ENCODE assay signal across 8 cellular contexts in the genomic region with DNA sequence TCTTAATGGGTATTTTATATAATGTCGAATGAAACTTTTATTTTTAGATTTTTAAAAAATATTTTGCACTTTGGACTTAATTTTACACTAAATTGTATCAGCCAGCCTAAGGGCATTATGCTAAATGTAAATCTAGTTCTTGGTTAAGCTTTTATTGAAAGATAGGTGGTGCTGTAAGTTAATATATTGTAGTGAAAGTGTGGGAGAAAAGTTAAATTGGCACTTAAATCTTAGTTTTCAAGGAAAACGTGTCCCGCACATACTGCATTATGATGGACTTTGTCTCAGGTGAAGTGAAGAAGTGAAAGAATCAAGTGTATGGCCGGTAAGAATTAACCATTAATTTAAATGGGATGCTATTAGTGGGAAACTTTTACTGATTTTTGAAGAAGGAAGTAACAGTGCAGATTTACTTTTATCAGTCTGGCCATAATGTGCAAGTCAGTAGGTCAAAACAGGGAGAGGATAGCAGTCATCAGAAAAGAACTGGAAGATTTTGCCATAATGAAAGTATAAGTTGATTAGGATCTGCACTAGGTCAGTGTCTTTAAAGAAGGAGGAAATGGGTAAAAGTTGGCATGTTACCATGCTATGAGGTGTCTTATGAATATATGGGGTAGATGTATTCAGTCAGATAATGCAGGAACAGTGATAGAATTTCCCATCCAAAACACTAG.
A peak's percentile ranks its signal among the peaks of the same experiment; 100 is the strongest.
DNase-seq lines count a peak whose midpoint lies in the region; FAIRE-seq and TF ChIP-seq lines count a peak whose summit lies in the region.

No MANE protein-coding gene starts in this region.

- no peak for TF ChIP-seq POLR2A in H54 (IDR thresholded peaks at IDR 0.05; ENCODE audit: low read depth, low read length)

- H3K27me3 Mint-ChIP-seq in activated CD4-positive, alpha-beta memory T cell treated with anti-CD3 and anti-CD28 coated beads, Interleukin-2, amount 10 ng/mL, durations not matched to agents 7 days and 5 days, result no peaks in the 10 kb centered on the region

- peaks cover 24% of the 10 kb centered on the region for H3K4me1 Mint-ChIP-seq in activated CD4-positive, alpha-beta memory T cell treated with anti-CD3 and anti-CD28 coated beads, Interleukin-2, amount 10 ng/mL, durations not matched to agents 7 days and 5 days

- FAIRE-seq in H54 (lab: Jason Lieb, UNC) (peak; percentile 95), kidney (lab: Jason Lieb, UNC) (peak; percentile 32)

- CTCF ChIA-PET in activated CD4-positive, alpha-beta memory T cell treated with anti-CD3 and anti-CD28 coated beads, Interleukin-2, amount 10 ng/mL, durations not matched to agents 7 days and 5 days (lab: Charles Lee), result interaction anchor here (0.8 to 3.5 kb wide), 14 partner anchors 14 to 239 kb away, joined by 3 to 14 read pairs (median 4); no protein-coding TSS in a partner anchor

- no peaks in the 10 kb centered on the region for H3K4me1 ChIP-seq in kidney (ENCODE audit: control insufficient read depth in 1 of 2, insufficient read depth in 1 of 2, low read depth in 1 of 2, low read length in 2 of 2)

- H3K27ac ChIP-seq in kidney (ENCODE audit: low read depth in 2 of 2, low read length in 2 of 2), result no peak overlapping the region

- peaks cover 2% of the 10 kb centered on the region for H3K36me3 Mint-ChIP-seq in activated CD4-positive, alpha-beta memory T cell treated with anti-CD3 and anti-CD28 coated beads, Interleukin-2, amount 10 ng/mL, durations not matched to agents 7 days and 5 days (ENCODE audit: low read depth)

- H3K27ac Mint-ChIP-seq in activated CD4-positive, alpha-beta memory T cell treated with anti-CD3 and anti-CD28 coated beads, Interleukin-2, amount 10 ng/mL, durations not matched to agents 7 days and 5 days, result peak overlapping the region; percentile 37

- POLR2A ChIA-PET in activated CD4-positive, alpha-beta memory T cell treated with anti-CD3 and anti-CD28 coated beads, Interleukin-2, amount 10 ng/mL, durations not matched to agents 7 days and 5 days (lab: Charles Lee), result interaction anchor here (0.6 to 1.3 kb wide), 7 partner anchors 43 to 396 kb away, joined by 3 to 4 read pairs (median 3); no protein-coding TSS in a partner anchor

- H3K36me3 ChIP-seq in kidney (ENCODE audit: control insufficient read depth in 1 of 2, insufficient read depth in 2 of 2, low read length in 2 of 2), result peaks cover 0 to 4% of the 10 kb centered on the region in 2 donors

- H3K4me3 ChIP-seq in AG10803 (ENCODE audit: low read length) (no peak overlapping the region), kidney (ENCODE audit: low read length in 2 of 2) (no peak overlapping the region)

- no peak overlapping the region for H3K4me3 Mint-ChIP-seq in activated CD4-positive, alpha-beta memory T cell treated with anti-CD3 and anti-CD28 coated beads, Interleukin-2, amount 10 ng/mL, durations not matched to agents 7 days and 5 days

- peak; percentile 62 for TF ChIP-seq CTCF in AG10803 (conservative IDR thresholded peaks at IDR 0.05; ENCODE audit: low read length)
- TF ChIP-seq CTCF in kidney (IDR thresholded peaks at IDR 0.05; ENCODE audit: borderline replicate concordance, extremely low read depth, insufficient read depth), result peak; percentile 10

- no peak overlapping the region for H3K9ac ChIP-seq in kidney (ENCODE audit: low read length in 2 of 2)

- no peaks in the 10 kb centered on the region for H3K9me3 Mint-ChIP-seq in activated CD4-positive, alpha-beta memory T cell treated with anti-CD3 and anti-CD28 coated beads, Interleukin-2, amount 10 ng/mL, durations not matched to agents 7 days and 5 days

- no peaks in the 10 kb centered on the region for H3K9me3 ChIP-seq in kidney (ENCODE audit: control insufficient read depth in 1 of 2, low read length in 2 of 2)

- DNase-seq in AG10803 (ENCODE audit: low read depth), result peak; percentile 60
- no peak for DNase-seq in H54 (ENCODE audit: insufficient read length, low spot score)
- DNase-seq in activated CD4-positive, alpha-beta memory T cell treated with anti-CD3 and anti-CD28 coated beads, Interleukin-2, amount 10 ng/mL, durations not matched to agents 7 days and 5 days, result no peak
- no peak for DNase-seq in kidney
- DNase-seq in ureter (ENCODE audit: low spot score), result no peak
- no peak for DNase-seq in NCI-H1436 treated with DMSO at 0.1 percent for 48 hours (lab: John Stamatoyannopoulos, UW)
- DNase-seq in ecto neural progenitor cell (ENCODE audit: low spot score), result no peak
- no peak for DNase-seq in middle frontal gyrus (ENCODE audit: extremely low spot score, low spot score)

- intact Hi-C loops in kidney (cut with DNase I), result no loop called here
